In genomic region chr7:22611758-22612079, GRCh38 we compare ENCODE assay signal across 24 cellular contexts.
DNase-seq lines count a peak whose midpoint lies in the region; ATAC-seq and TF ChIP-seq lines count a peak whose summit lies in the region.
"Had no signal": no experiment of that assay in that cellular context is flagged by ENCODE, and none has a peak within 500 bp of the region (broad histone marks: within the 10 kb centered on the region; RNA-seq: fewer than 3 reads in every experiment).

No MANE protein-coding gene starts in this region.

- ATAC-seq in GM18502 (IDR thresholded peaks at IDR 0.05; ENCODE audit: poor library complexity, unreplicated experiment) (peak; percentile 67), GM21390 (IDR thresholded peaks at IDR 0.05; ENCODE audit: unreplicated experiment) (peak; percentile 69), HG02885 (IDR thresholded peaks at IDR 0.05; ENCODE audit: poor library complexity, unreplicated experiment) (peak; percentile 68), WTC11 (no peak)
- ATAC-seq in activated T-helper 17 cell treated with anti-CD3 and anti-CD28 coated beads, Interleukin-2, amount 50 U/mL, for 72 hours (replicated peaks): no peak
- ATAC-seq: left lung had no signal

- no peak for TF ChIP-seq CTCF in WTC11 (IDR thresholded peaks at IDR 0.05)

- no peaks in the 10 kb centered on the region for H3K36me3 ChIP-seq in mesenchymal stem cell (ENCODE audit: control insufficient read depth in 1 of 2, insufficient read depth in 2 of 2, low read depth in 1 of 2, low read length in 2 of 2)
- H3K36me3 ChIP-seq: cardiac muscle cell, left lung, MG63, prostate gland had no signal

- H3K9me3 ChIP-seq in mesenchymal stem cell (ENCODE audit: control insufficient read depth, low read length): no peaks in the 10 kb centered on the region
- H3K9me3 ChIP-seq: left lung, prostate gland had no signal

- 88% methylated on average over 4 of the region's 4 CpGs for WGBS in mesenchymal stem cell

- no peak overlapping the region for H3K4me3 Mint-ChIP-seq in WTC11
- no peak overlapping the region for H3K4me3 Mint-ChIP-seq in activated T-helper 17 cell treated with anti-CD3 and anti-CD28 coated beads, Interleukin-2, amount 50 U/mL, for 72 hours
- H3K4me3 Mint-ChIP-seq: activated CD4-positive, alpha-beta memory T cell treated with anti-CD3 and anti-CD28 coated beads, Interleukin-2, amount 10 ng/mL, durations not matched to agents 7 days and 5 days; activated naive CD4-positive, alpha-beta T cell treated with anti-CD3 and anti-CD28 coated beads for 36 hours; activated T-cell treated with anti-CD3 and anti-CD28 coated beads, Interleukin-2, amount 50 U/mL, for 24 hours; CD4-positive, CD25-positive, alpha-beta regulatory T cell; neural crest cell had no signal

- no peak overlapping the region for H3K18ac ChIP-seq in mesenchymal stem cell (ENCODE audit: low read depth in 1 of 2, low read length in 2 of 2)

- peak overlapping the region in 1 of 2 experiments; percentile 39 for H2BK12ac ChIP-seq in mesenchymal stem cell (ENCODE audit: low read length in 2 of 2)

- H3K4me1 Mint-ChIP-seq in WTC11: peaks cover 13% of the 10 kb centered on the region
- H3K4me1 Mint-ChIP-seq in activated T-helper 17 cell treated with anti-CD3 and anti-CD28 coated beads, Interleukin-2, amount 50 U/mL, for 72 hours: no peaks in the 10 kb centered on the region
- H3K4me1 Mint-ChIP-seq: activated CD4-positive, alpha-beta memory T cell treated with anti-CD3 and anti-CD28 coated beads, Interleukin-2, amount 10 ng/mL, durations not matched to agents 7 days and 5 days; CD4-positive, CD25-positive, alpha-beta regulatory T cell; neural crest cell had no signal

- no peak overlapping the region for H3K4me2 ChIP-seq in mesenchymal stem cell (ENCODE audit: low read length, poor library complexity, severe bottlenecking)

- CTCF ChIA-PET in WTC11 (lab: Charles Lee): interaction anchor here (1.3 kb wide), 1 partner anchor 49 kb away, joined by 7 read pairs; no protein-coding TSS in a partner anchor

- H3K14ac ChIP-seq in mesenchymal stem cell (ENCODE audit: low read length in 2 of 2): no peak overlapping the region

- H2AFZ ChIP-seq in mesenchymal stem cell (ENCODE audit: low read depth, low read length): no peak overlapping the region

- POLR2A ChIA-PET in WTC11 (lab: Charles Lee): no interaction called here

- H3K9ac ChIP-seq in mesenchymal stem cell (ENCODE audit: low read length): no peak overlapping the region

- no peak overlapping the region for H4K8ac ChIP-seq in mesenchymal stem cell (ENCODE audit: low read length)

- no peak overlapping the region for H4K91ac ChIP-seq in mesenchymal stem cell (ENCODE audit: low read length)

- peaks cover 9% of the 10 kb centered on the region for H3K9me3 Mint-ChIP-seq in WTC11
- no peaks in the 10 kb centered on the region for H3K9me3 Mint-ChIP-seq in activated T-helper 17 cell treated with anti-CD3 and anti-CD28 coated beads, Interleukin-2, amount 50 U/mL, for 72 hours

- H3K4ac ChIP-seq in mesenchymal stem cell (ENCODE audit: low read depth in 1 of 2, low read length in 2 of 2): no peak overlapping the region

- H2AK5ac ChIP-seq in mesenchymal stem cell (ENCODE audit: low read length, severe bottlenecking): no peak overlapping the region

- peak overlapping the region; percentile 0 for H2BK120ac ChIP-seq in mesenchymal stem cell (ENCODE audit: low read depth, low read length)

- H3K4me1 ChIP-seq in mesenchymal stem cell (ENCODE audit: control insufficient read depth, insufficient read depth, low read depth, low read length): peaks cover 2% of the 10 kb centered on the region
- H3K4me1 ChIP-seq: left lung, prostate gland had no signal

- H3K27me3 ChIP-seq in mesenchymal stem cell (ENCODE audit: control insufficient read depth in 1 of 2, insufficient read depth in 1 of 2, low read length in 2 of 2): no peaks in the 10 kb centered on the region
- H3K27me3 ChIP-seq: cardiac muscle cell, left lung, MG63 had no signal

- peaks cover 3% of the 10 kb centered on the region for H3K36me3 Mint-ChIP-seq in WTC11
- H3K36me3 Mint-ChIP-seq in activated T-helper 17 cell treated with anti-CD3 and anti-CD28 coated beads, Interleukin-2, amount 50 U/mL, for 72 hours (ENCODE audit: low read depth): no peaks in the 10 kb centered on the region
- H3K36me3 Mint-ChIP-seq: CD4-positive, CD25-positive, alpha-beta regulatory T cell had no signal

- no peaks in the 10 kb centered on the region for H3K79me1 ChIP-seq in mesenchymal stem cell (replicated peaks; ENCODE audit: low read length, poor library complexity, severe bottlenecking)

- H3K23ac ChIP-seq in mesenchymal stem cell (ENCODE audit: low read length in 2 of 2): no peak overlapping the region

- DNase-seq in mesenchymal stem cell: no peak
- DNase-seq in LoVo (ENCODE audit: low spot score): no peak
- DNase-seq in NK-92 treated with Interleukin-12 subunit alpha and Interleukin-12 subunit beta, amount 100 ng/mL, for 24 hours (lab: John Stamatoyannopoulos, UW): no peak
- DNase-seq in WTC11 (ENCODE audit: low spot score): no peak
- DNase-seq: activated CD4-positive, alpha-beta memory T cell treated with anti-CD3 and anti-CD28 coated beads, Interleukin-2, amount 10 ng/mL, durations not matched to agents 7 days and 5 days; activated naive CD4-positive, alpha-beta T cell treated with anti-CD3 and anti-CD28 coated beads for 36 hours; activated T-cell treated with anti-CD3 and anti-CD28 coated beads, Interleukin-2, amount 50 U/mL, for 24 hours; CD4-positive, CD25-positive, alpha-beta regulatory T cell; GOT3; head of caudate nucleus; left lung; MG63; NCI-H146; NCI-H2171 treated with DMSO at 0.1 percent for 48 hours; SHP77; stimulated activated naive CD4-positive, alpha-beta T cell treated with Interleukin-2 at 50 U/mL for 16 hours had no signal

- no peaks in the 10 kb centered on the region; the same call in 1 of the 2 replicates for H3K27me3 Mint-ChIP-seq in WTC11 (ENCODE audit: low read depth)
- peaks cover 25% of the 10 kb centered on the region for H3K27me3 Mint-ChIP-seq in activated T-helper 17 cell treated with anti-CD3 and anti-CD28 coated beads, Interleukin-2, amount 50 U/mL, for 72 hours

- no peak overlapping the region for H3K27ac Mint-ChIP-seq in WTC11
- H3K27ac Mint-ChIP-seq in activated T-helper 17 cell treated with anti-CD3 and anti-CD28 coated beads, Interleukin-2, amount 50 U/mL, for 72 hours: no peak overlapping the region
- H3K27ac Mint-ChIP-seq: activated CD4-positive, alpha-beta memory T cell treated with anti-CD3 and anti-CD28 coated beads, Interleukin-2, amount 10 ng/mL, durations not matched to agents 7 days and 5 days; activated naive CD4-positive, alpha-beta T cell treated with anti-CD3 and anti-CD28 coated beads for 36 hours; activated T-cell treated with anti-CD3 and anti-CD28 coated beads, Interleukin-2, amount 50 U/mL, for 24 hours; CD4-positive, CD25-positive, alpha-beta regulatory T cell had no signal

- no peak overlapping the region for H3K27ac ChIP-seq in mesenchymal stem cell (ENCODE audit: low read length, poor library complexity, severe bottlenecking)
- H3K27ac ChIP-seq: cardiac muscle cell, prostate gland, VCaP had no signal

- H2BK15ac ChIP-seq in mesenchymal stem cell (ENCODE audit: low read depth, poor library complexity, severe bottlenecking): no peak overlapping the region

- no peak overlapping the region for H2BK5ac ChIP-seq in mesenchymal stem cell (ENCODE audit: low read depth, low read length, poor library complexity, severe bottlenecking)

- no peak overlapping the region for H3K4me3 ChIP-seq in mesenchymal stem cell (ENCODE audit: insufficient read depth in 1 of 2, low read depth in 1 of 2, low read length in 2 of 2)
- H3K4me3 ChIP-seq: cardiac muscle cell, left lung, MG63, prostate gland had no signal

TF ChIP-seq in WTC11, 78 proteins besides CTCF, POLR2A, EP300 and RAD21:
- TF ChIP-seq FOXJ3 (CRISPR knock-in tag; IDR thresholded peaks at IDR 0.05; ENCODE audit: borderline replicate concordance): no peak

Comparison
In these comparisons a context has a peak if more than half of its experiments do, and no peak if none do; other contexts are left out.
1. ATAC-seq: peak in GM18502 (single experiment), GM21390 (single experiment) and HG02885 (single experiment); none in WTC11 (single experiment) and activated T-helper 17 cell treated with anti-CD3 and anti-CD28 coated beads, Interleukin-2, amount 50 U/mL, for 72 hours (single experiment).